In the genomic region with DNA sequence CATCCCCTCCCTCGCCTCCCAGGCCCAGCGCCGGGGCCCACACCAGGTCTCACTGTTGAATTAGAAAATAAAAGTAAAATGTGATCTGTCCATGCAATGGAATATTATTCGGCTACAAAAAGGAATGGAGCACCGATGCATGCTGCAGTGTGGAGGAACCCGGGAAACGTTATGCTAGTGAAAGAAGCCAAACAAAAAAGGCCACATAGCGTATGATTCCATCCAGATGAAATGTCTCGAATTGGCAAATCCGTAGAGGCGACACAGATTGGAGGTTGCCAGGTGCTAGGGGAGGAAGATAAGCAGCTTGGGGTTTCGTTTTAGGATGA, we compare ENCODE assay signal across 10 cellular contexts. TPM values are rescaled to one million over a fixed set of nuclear protein-coding genes. Genes with fewer than 3 reads are reported as not detected.
DNase-seq lines count a peak whose midpoint lies in the region; ATAC-seq and TF ChIP-seq lines count a peak whose summit lies in the region.
"Had no signal": no experiment of that assay in that cellular context is flagged by ENCODE, and none has a peak within 500 bp of the region (broad histone marks: within the 10 kb centered on the region; RNA-seq: fewer than 3 reads in every experiment).

No MANE protein-coding gene starts in this region.

- no peaks in the 10 kb centered on the region for H3K9me3 ChIP-seq in RWPE2 (ENCODE audit: severe bottlenecking)
- no peaks in the 10 kb centered on the region for H3K9me3 ChIP-seq in esophagus squamous epithelium
- H3K9me3 ChIP-seq in psoas muscle: no peaks in the 10 kb centered on the region

- ATAC-seq in RWPE2 (ENCODE audit: low read depth) (no peak), psoas muscle (no peak), foreskin keratinocyte (no peak), HG03571 (IDR thresholded peaks at IDR 0.05; ENCODE audit: unreplicated experiment) (no peak)

- H3K4me3 Mint-ChIP-seq in Calu3 (ENCODE audit: low read depth, unreplicated experiment): peak overlapping the region; percentile 62

- H3K4me1 ChIP-seq in RWPE2 (ENCODE audit: insufficient read depth, poor library complexity, severe bottlenecking): peaks cover 7% of the 10 kb centered on the region
- H3K4me1 ChIP-seq in esophagus squamous epithelium: peaks cover 17 to 46% (median 35%) of the 10 kb centered on the region in 3 donors
- H3K4me1 ChIP-seq in psoas muscle: peaks cover 28% of the 10 kb centered on the region
- peaks cover 4% of the 10 kb centered on the region for H3K4me1 ChIP-seq in foreskin keratinocyte

- peaks cover 22% of the 10 kb centered on the region for H3K36me3 Mint-ChIP-seq in Calu3 (ENCODE audit: insufficient read depth, unreplicated experiment)

- CTCF ChIA-PET in Calu3 (lab: Charles Lee): no interaction called here

- H3K36me3 ChIP-seq in RWPE2 (ENCODE audit: low read depth) (peaks cover 5% of the 10 kb centered on the region; the same call in 1 of the 2 replicates), esophagus squamous epithelium (no peaks in the 10 kb centered on the region), psoas muscle (ENCODE audit: insufficient read depth in 1 of 2, low read depth in 1 of 2) (no peaks in the 10 kb centered on the region)

- no peaks in the 10 kb centered on the region for H3K9me3 Mint-ChIP-seq in Calu3 (ENCODE audit: low read depth, unreplicated experiment)

- intact Hi-C loops in Calu3 (cut with micrococcal nuclease; ENCODE audit: unreplicated experiment) (loop anchor here (10.0 kb wide), 1 partner anchor 132 kb away; no protein-coding TSS in a partner anchor), esophagus squamous epithelium (cut with DNase I) (no loop called here), psoas muscle (cut with DNase I) (loop anchor here (2.0 to 5.0 kb wide), 3 partner anchors 68 to 135 kb away; no protein-coding TSS in a partner anchor)

- H3K4me3 ChIP-seq in RWPE2 (ENCODE audit: severe bottlenecking) (peak overlapping the region; percentile 90), esophagus squamous epithelium (peak overlapping the region in 3 of 4 donors; percentile 46 to 74 (median 64)), psoas muscle (peak overlapping the region; percentile 80)

- H3K27ac ChIP-seq in RWPE2 (ENCODE audit: poor library complexity, severe bottlenecking) (no peak overlapping the region), esophagus squamous epithelium (peak overlapping the region in 3 of 4 donors; percentile 83 to 90 (median 86)), psoas muscle (peak overlapping the region; percentile 91), foreskin keratinocyte (no peak overlapping the region)

- 84 to 86% methylated on average over 10 to 12 of the region's 12 CpGs for WGBS in esophagus squamous epithelium, 2 donors
- WGBS in psoas muscle, 3 donors: 84 to 92% (median 85%) methylated on average over 12 of the region's 12 CpGs

- peak overlapping the region; percentile 55 for H3K27ac Mint-ChIP-seq in Calu3 (ENCODE audit: unreplicated experiment)

- TF ChIP-seq CTCF in Calu3 (IDR thresholded peaks at IDR 0.05; ENCODE audit: unreplicated experiment) (no peak), RWPE2 (IDR thresholded peaks at IDR 0.05; ENCODE audit: poor library complexity, severe bottlenecking) (no peak), esophagus squamous epithelium (IDR thresholded peaks at IDR 0.05) (no peak), psoas muscle (IDR thresholded peaks at IDR 0.05) (no peak), foreskin keratinocyte (conservative IDR thresholded peaks at IDR 0.05) (no peak)

- BruUV-seq in Calu3 (replicated peaks; lab: Mats Ljungman, UMichigan): no TSS peak

- DNase-seq in Calu3 (no peak), RWPE2 (ENCODE audit: low spot score) (no peak), esophagus squamous epithelium (lab: John Stamatoyannopoulos, UW) (no peak), psoas muscle (no peak), foreskin keratinocyte (no peak), CD1c-positive myeloid dendritic cell (ENCODE audit: extremely low spot score) (no peak), medulla oblongata (ENCODE audit: extremely low spot score) (no peak)
- DNase-seq: activated gamma-delta T cell treated with Interleukin-2 at 50 U/mL for 16 hours, NCI-H774 had no signal

- peaks cover 7% of the 10 kb centered on the region for H3K4me1 Mint-ChIP-seq in Calu3 (ENCODE audit: low read depth, unreplicated experiment)

- no peaks in the 10 kb centered on the region for H3K27me3 ChIP-seq in RWPE2 (ENCODE audit: insufficient read depth, poor library complexity, severe bottlenecking)
- peaks cover 0 to 34% (median 0%) of the 10 kb centered on the region in 4 donors for H3K27me3 ChIP-seq in esophagus squamous epithelium
- no peaks in the 10 kb centered on the region for H3K27me3 ChIP-seq in psoas muscle (ENCODE audit: insufficient read depth in 3 of 3, low read length in 2 of 3)
- no peaks in the 10 kb centered on the region for H3K27me3 ChIP-seq in foreskin keratinocyte

- H3K27me3 Mint-ChIP-seq in Calu3 (ENCODE audit: unreplicated experiment): peaks cover 2% of the 10 kb centered on the region

- TF ChIP-seq POLR2A in esophagus squamous epithelium (IDR thresholded peaks at IDR 0.05): no peak

RNA-seq across cellular contexts. Expression of a gene that starts 1.0 kb away (rescaled TPM):
- total RNA-seq in Calu3 (2022) (7.1 and 8.2 TPM in 2 replicates), esophagus squamous epithelium (10 to 100 TPM in 2 of 4 donors, 1 to 10 TPM in 2; 6.3 to 22.3 (median 11.2) TPM), psoas muscle (10 to 100 TPM; 43.6 to 77.8 (median 51.9) TPM), foreskin keratinocyte (10.9 and 11.5 TPM in 2 replicates)
- polyA plus RNA-seq in psoas muscle (100 to 1,000 TPM in 1 of 3 donors, 10 to 100 TPM in 1, 1 to 10 TPM in 1; 9.0 to 134 (median 32.8) TPM), foreskin keratinocyte (2.5 and 2.9 TPM in 2 replicates)

Comparison
In these comparisons a context has a peak if more than half of its experiments do, and no peak if none do; other contexts are left out.
1. H3K27ac ChIP-seq: peak in esophagus squamous epithelium (3 of 4) and psoas muscle (single experiment); none in RWPE2 (single experiment) and foreskin keratinocyte (single experiment).
2. Peak in every context shown above with its lines, with median percentiles within 50 percentile points of each other: H3K4me3 ChIP-seq.